ENCODE assay signal across 24 cellular contexts in genomic region chr6:41216616-41217015, GRCh38. TPM values are rescaled to one million over a fixed set of nuclear protein-coding genes. Genes with fewer than 3 reads are reported as not detected.
DNase-seq lines count a peak whose midpoint lies in the region; FAIRE-seq and TF ChIP-seq lines count a peak whose summit lies in the region.
"Had no signal": no experiment of that assay in that cellular context is flagged by ENCODE, and none has a peak within 500 bp of the region (broad histone marks: within the 10 kb centered on the region; RNA-seq: fewer than 3 reads in every experiment).

No MANE protein-coding gene starts in this region.

- DNase-seq in DMS 273 (lab: John Stamatoyannopoulos, UW; ENCODE audit: unreplicated experiment): peak; percentile 2
- no peak for DNase-seq in DMS 273 treated with DMSO at 0.1 percent for 48 hours (lab: John Stamatoyannopoulos, UW)
- DNase-seq in GM12892 (ENCODE audit: insufficient read length): no peak
- peak; percentile 78 for DNase-seq in esophagus muscularis mucosa (ENCODE audit: extremely low spot score)
- peak; percentile 67 for DNase-seq in osteocyte (ENCODE audit: extremely low spot score, unreplicated experiment)
- no peak for DNase-seq in GF-D8 (lab: John Stamatoyannopoulos, UW)
- no peak for DNase-seq in mucosa of gallbladder (ENCODE audit: low spot score)
- DNase-seq in NCI-H187 treated with DMSO at 0.1 percent for 48 hours (lab: John Stamatoyannopoulos, UW): no peak
- DNase-seq: AML-193; Caco-2; Calu3; CD4-positive, alpha-beta T cell; CD8-positive, alpha-beta T cell; DMS79 treated with DMSO at 0.1 percent for 48 hours had no signal

- H3K4me3 ChIP-seq in esophagus muscularis mucosa: no peak overlapping the region
- H3K4me3 ChIP-seq: A549; BLaER1 treated with 17β-estradiol and CSF1 and Interleukin-3, amounts not matched to agents 10 nM and 100 nM had no signal

- peak; percentile 48 for FAIRE-seq in GM12892 (lab: Jason Lieb, UNC)
- FAIRE-seq: A549, D721Med, G401.6, GM18507 had no signal

- H3K9me3 ChIP-seq in esophagus muscularis mucosa: peaks cover 0 to 15% (median 4%) of the 10 kb centered on the region in 4 donors
- H3K9me3 ChIP-seq: A549 had no signal

- no peak overlapping the region for H3K27ac Mint-ChIP-seq in osteocyte (ENCODE audit: unreplicated experiment)
- H3K27ac Mint-ChIP-seq: CD4-positive, alpha-beta T cell; CD8-positive, alpha-beta T cell had no signal

- no peak for TF ChIP-seq EP300 in esophagus muscularis mucosa (IDR thresholded peaks at IDR 0.05)

- WGBS in esophagus muscularis mucosa: 86% methylated on average over 5 of the region's 5 CpGs

- H3K27me3 ChIP-seq in esophagus muscularis mucosa: peaks cover 0 to 14% (median 0%) of the 10 kb centered on the region in 4 donors
- H3K27me3 ChIP-seq: BLaER1 treated with 17β-estradiol and CSF1 and Interleukin-3, amounts not matched to agents 10 nM and 100 nM had no signal

- intact Hi-C loops in esophagus muscularis mucosa (cut with DNase I): no loop called here

- no peaks in the 10 kb centered on the region for H3K4me1 ChIP-seq in esophagus muscularis mucosa
- H3K4me1 ChIP-seq: A549; BLaER1 treated with 17β-estradiol and CSF1 and Interleukin-3, amounts not matched to agents 10 nM and 100 nM; Caco-2 had no signal

- no peaks in the 10 kb centered on the region for H3K4me1 Mint-ChIP-seq in osteocyte (ENCODE audit: unreplicated experiment)

- TF ChIP-seq CTCF in esophagus muscularis mucosa (IDR thresholded peaks at IDR 0.05) (no peak), osteocyte (IDR thresholded peaks at IDR 0.05) (no peak)

- no peaks in the 10 kb centered on the region for H3K36me3 ChIP-seq in esophagus muscularis mucosa

- H3K27me3 Mint-ChIP-seq in osteocyte (ENCODE audit: unreplicated experiment): peaks cover 18% of the 10 kb centered on the region
- H3K27me3 Mint-ChIP-seq: B cell; CD4-positive, alpha-beta T cell had no signal

- H3K4me3 Mint-ChIP-seq in osteocyte (ENCODE audit: unreplicated experiment): no peak overlapping the region
- H3K4me3 Mint-ChIP-seq: B cell; CD4-positive, alpha-beta T cell; CD8-positive, alpha-beta T cell had no signal

- no peak for TF ChIP-seq POLR2A in GM12892 (IDR thresholded peaks at IDR 0.05; ENCODE audit: low read depth, low read length)
- TF ChIP-seq POLR2A in esophagus muscularis mucosa (IDR thresholded peaks at IDR 0.05; ENCODE audit: low read depth): no peak

- H3K27ac ChIP-seq in esophagus muscularis mucosa (replicated peaks in 1 of 4): no peak overlapping the region
- H3K27ac ChIP-seq: 22Rv1; A549; BLaER1 treated with 17β-estradiol and CSF1 and Interleukin-3, amounts not matched to agents 10 nM and 100 nM; C4-2B had no signal

- peaks cover 19% of the 10 kb centered on the region for H3K9me3 Mint-ChIP-seq in osteocyte (ENCODE audit: unreplicated experiment)

- H3K36me3 Mint-ChIP-seq in osteocyte (ENCODE audit: unreplicated experiment): no peaks in the 10 kb centered on the region

RNA-seq across cellular contexts. Expression of gene TREML4, which starts 11.5 kb away (rescaled TPM):
- not detected for polyA plus RNA-seq in GM12892 (2012; ENCODE audit: missing spikeins)
- total RNA-seq in esophagus muscularis mucosa: not detected
- total RNA-seq in osteocyte: not detected in 2 replicates
- total RNA-seq in mucosa of gallbladder: not detected
- total RNA-seq: A172; B cell; Caco-2; Calu3; CD4-positive, alpha-beta T cell; CD8-positive, alpha-beta T cell had no signal
- polyA plus RNA-seq: A549, BJ had no signal

RNA-seq across cellular contexts. Expression of gene TREML2, which starts 15.7 kb away (rescaled TPM):
- polyA plus RNA-seq in GM12892 (2012; ENCODE audit: missing spikeins): 4.6 TPM
- total RNA-seq in esophagus muscularis mucosa (under 1 TPM in 1 of 4 donors, not detected in 3; 0.66 TPM), osteocyte (not detected in 2 replicates), mucosa of gallbladder (not detected)
- total RNA-seq: A172, Caco-2, Calu3 had no signal
- polyA plus RNA-seq: A549, BJ had no signal

RNA-seq across cellular contexts. Expression of gene TREM2, which starts 53.7 kb away (rescaled TPM):
- not detected for polyA plus RNA-seq in GM12892 (2012; ENCODE audit: missing spikeins)
- total RNA-seq in esophagus muscularis mucosa (1 to 10 TPM; 1.6 to 1.8 (median 1.6) TPM), osteocyte (not detected in 2 replicates), mucosa of gallbladder (26.7 TPM)
- total RNA-seq: A172; B cell; Caco-2; Calu3; CD4-positive, alpha-beta T cell; CD8-positive, alpha-beta T cell had no signal
- polyA plus RNA-seq: A549, BJ had no signal

Comparison
In these comparisons a context has a peak if more than half of its experiments do, and no peak if none do; other contexts are left out.
1. DNase-seq: peak in DMS 273 (single experiment), esophagus muscularis mucosa (single experiment) and osteocyte (single experiment); none in DMS 273 treated with DMSO at 0.1 percent for 48 hours (single experiment), GM12892 (single experiment), GF-D8 (single experiment), mucosa of gallbladder (single experiment) and NCI-H187 treated with DMSO at 0.1 percent for 48 hours (single experiment).